ENCODE assay signal across 8 cellular contexts in genomic region chr6:37222125-37222967, GRCh38. TPM values are rescaled to one million over a fixed set of nuclear protein-coding genes. Genes with fewer than 3 reads are reported as not detected.
DNase-seq lines count a peak whose midpoint lies in the region; TF ChIP-seq lines count a peak whose summit lies in the region.

No MANE protein-coding gene starts in this region.

- H3K36me3 ChIP-seq in ES-I3 (ENCODE audit: insufficient read depth, low read length) (no peaks in the 10 kb centered on the region), Loucy (ENCODE audit: insufficient read depth, low read length) (peaks cover 4% of the 10 kb centered on the region; the same call in 1 of the 2 replicates), transverse colon (no peaks in the 10 kb centered on the region)

- H3K4me3 ChIP-seq in Loucy (ENCODE audit: low read length, poor library complexity, severe bottlenecking) (peak overlapping the region; percentile 68), transverse colon (peak overlapping the region; percentile 40 to 78 (median 50))

- H3K4me1 ChIP-seq in ES-I3 (ENCODE audit: insufficient read depth, low read length), result peaks cover 3% of the 10 kb centered on the region; the same call in 1 of the 2 replicates
- H3K4me1 ChIP-seq in H9 (ENCODE audit: insufficient read depth, low read length), result no peaks in the 10 kb centered on the region
- H3K4me1 ChIP-seq in Loucy (ENCODE audit: insufficient read depth, low read length, poor library complexity, severe bottlenecking), result peaks cover 6% of the 10 kb centered on the region
- H3K4me1 ChIP-seq in transverse colon, result peaks cover 0 to 15% (median 10%) of the 10 kb centered on the region in 4 donors

- no peak overlapping the region for H3K56ac ChIP-seq in H9 (ENCODE audit: insufficient read length, low read depth, low read length)

- no peak overlapping the region for H2BK12ac ChIP-seq in H9 (ENCODE audit: insufficient read length, low read depth, low read length)

- H3K79me1 ChIP-seq in H9 (ENCODE audit: insufficient read depth, low read depth, low read length, poor library complexity, severe bottlenecking), result no peaks in the 10 kb centered on the region

- H3K9ac ChIP-seq in ES-I3 (ENCODE audit: low read depth, low read length), result peak overlapping the region; percentile 59
- peak overlapping the region; percentile 41 for H3K9ac ChIP-seq in H9 (ENCODE audit: extremely low read depth, insufficient read length, low read length)
- H3K9ac ChIP-seq in Loucy (ENCODE audit: low read depth, low read length, poor library complexity, severe bottlenecking), result peak overlapping the region; percentile 40

- H3K9me3 ChIP-seq in ES-I3 (ENCODE audit: control insufficient read depth, insufficient read depth, low read length) (no peaks in the 10 kb centered on the region), H9 (ENCODE audit: control insufficient read depth, low read depth, low read length) (no peaks in the 10 kb centered on the region), Loucy (ENCODE audit: insufficient read depth, low read depth, low read length) (no peaks in the 10 kb centered on the region), transverse colon (no peaks in the 10 kb centered on the region)

- H3K14ac ChIP-seq in H9 (ENCODE audit: insufficient read depth, low read length), result no peak overlapping the region

- peak overlapping the region; percentile 79 to 90 for H3K4me3 Mint-ChIP-seq in H9
- H3K4me3 Mint-ChIP-seq in activated naive CD4-positive, alpha-beta T cell treated with anti-CD3 and anti-CD28 coated beads, Interleukin-2, amount 10 ng/mL, durations not matched to agents 7 days and 5 days, result peak overlapping the region; percentile 76

- H3K4ac ChIP-seq in H9 (ENCODE audit: low read depth, low read length), result no peak overlapping the region

- H4K91ac ChIP-seq in H9 (ENCODE audit: insufficient read length, low read depth, low read length), result no peak overlapping the region

- H3K36me3 Mint-ChIP-seq in H9 (ENCODE audit: insufficient read depth in 1 of 3, low read depth in 3 of 3), result no peaks in the 10 kb centered on the region
- H3K36me3 Mint-ChIP-seq in activated naive CD4-positive, alpha-beta T cell treated with anti-CD3 and anti-CD28 coated beads, Interleukin-2, amount 10 ng/mL, durations not matched to agents 7 days and 5 days, result peaks cover 3% of the 10 kb centered on the region

- CTCF ChIA-PET in activated naive CD4-positive, alpha-beta T cell treated with anti-CD3 and anti-CD28 coated beads, Interleukin-2, amount 10 ng/mL, durations not matched to agents 7 days and 5 days (lab: Charles Lee), result interaction anchor here (0.7 to 4.7 kb wide), 12 partner anchors 10 to 205 kb away, joined by 3 to 18 read pairs (median 4); no protein-coding TSS in a partner anchor

- H2BK5ac ChIP-seq in H9 (ENCODE audit: insufficient read length, low read length), result no peak overlapping the region

- H3F3A ChIP-seq in Loucy (ENCODE audit: low read depth), result no peaks in the 10 kb centered on the region

- TF ChIP-seq POLR2A in transverse colon (IDR thresholded peaks at IDR 0.05), result no peak

- H3K9me3 Mint-ChIP-seq in H9, result no peaks in the 10 kb centered on the region
- no peaks in the 10 kb centered on the region for H3K9me3 Mint-ChIP-seq in activated naive CD4-positive, alpha-beta T cell treated with anti-CD3 and anti-CD28 coated beads, Interleukin-2, amount 10 ng/mL, durations not matched to agents 7 days and 5 days

- H3K27me3 ChIP-seq in H9 (ENCODE audit: insufficient read depth, low read length), result no peaks in the 10 kb centered on the region
- no peaks in the 10 kb centered on the region for H3K27me3 ChIP-seq in Loucy (ENCODE audit: insufficient read depth, low read length, poor library complexity, severe bottlenecking)
- no peaks in the 10 kb centered on the region for H3K27me3 ChIP-seq in transverse colon

- peaks cover 3% of the 10 kb centered on the region for H3K23me2 ChIP-seq in H9 (ENCODE audit: insufficient read length, low read depth, low read length, poor library complexity, severe bottlenecking)

- no peak overlapping the region for H4K5ac ChIP-seq in H9 (ENCODE audit: insufficient read length, low read depth, low read length)

- peak overlapping the region; percentile 88 to 96 (median 92) for H3K27ac Mint-ChIP-seq in H9
- H3K27ac Mint-ChIP-seq in activated naive CD4-positive, alpha-beta T cell treated with anti-CD3 and anti-CD28 coated beads, Interleukin-2, amount 10 ng/mL, durations not matched to agents 7 days and 5 days, result peak overlapping the region; percentile 77

- no peak for TF ChIP-seq EP300 in transverse colon (IDR thresholded peaks at IDR 0.05; ENCODE audit: low read depth)

- intact Hi-C loops in transverse colon (cut with DNase I; ENCODE audit: low total_unique reads), result no loop called here

- H2BK120ac ChIP-seq in H9 (ENCODE audit: low read depth, low read length, poor library complexity, severe bottlenecking), result no peak overlapping the region

- H2AK5ac ChIP-seq in H9 (ENCODE audit: insufficient read length, low read length), result no peak overlapping the region

- H4K20me1 ChIP-seq in H9 (ENCODE audit: control insufficient read depth, insufficient read depth, insufficient read length) (no peaks in the 10 kb centered on the region), Loucy (ENCODE audit: insufficient read depth, low read length, poor library complexity, severe bottlenecking) (no peaks in the 10 kb centered on the region)

- H3K9me2 ChIP-seq in Loucy (replicated peaks; ENCODE audit: low read depth, low read length), result no peaks in the 10 kb centered on the region

- H3K79me2 ChIP-seq in H9 (ENCODE audit: insufficient read depth, low read length), result no peaks in the 10 kb centered on the region
- no peaks in the 10 kb centered on the region for H3K79me2 ChIP-seq in Loucy (ENCODE audit: insufficient read depth, low read length)

- in situ Hi-C loops in transverse colon (cut with MboI; ENCODE audit: low pct_ligation_motif_present in 1 of 4, low pct_unique_long_range_greater_than_20kb in 1 of 4, low sequenced_read_pairs in 3 of 4), result loop anchor here in 3 of 4 donors (25.0 kb wide), 2 partner anchors 335 to 460 kb away; partner anchors contain the start of gene C6orf89 (in 3 of the 3)

- no peak overlapping the region for H2BK20ac ChIP-seq in H9 (ENCODE audit: low read depth, low read length, poor library complexity, severe bottlenecking)

- DNase-seq in H9, result peak; percentile 98
- peak; percentile 19 for DNase-seq in SIG-M5 (lab: John Stamatoyannopoulos, UW)
- peak; percentile 88 for DNase-seq in activated naive CD4-positive, alpha-beta T cell treated with anti-CD3 and anti-CD28 coated beads, Interleukin-2, amount 10 ng/mL, durations not matched to agents 7 days and 5 days
- DNase-seq in glomerular visceral epithelial cell (ENCODE audit: extremely low spot score), result peak; percentile 96
- peak in 33 of 56 donors; percentile 1 to 70 (median 22) for DNase-seq in nucleus accumbens (lab: John Stamatoyannopoulos, UW)
- peak; percentile 81 for DNase-seq in transverse colon

- H3K4me2 ChIP-seq in H9 (ENCODE audit: insufficient read depth, insufficient read length, low read length) (peak overlapping the region; percentile 77), Loucy (ENCODE audit: low read depth, low read length, poor library complexity, severe bottlenecking) (peak overlapping the region; percentile 57)

- TF ChIP-seq CTCF in H9 (conservative IDR thresholded peaks at IDR 0.05) (no peak), Loucy (conservative IDR thresholded peaks at IDR 0.05; ENCODE audit: low read length) (no peak), transverse colon (IDR thresholded peaks at IDR 0.05) (no peak)

- H3K23ac ChIP-seq in H9 (ENCODE audit: insufficient read length, low read depth, low read length), result no peak overlapping the region

- H3K27me3 Mint-ChIP-seq in H9 (ENCODE audit: low read depth), result no peaks in the 10 kb centered on the region
- H3K27me3 Mint-ChIP-seq in activated naive CD4-positive, alpha-beta T cell treated with anti-CD3 and anti-CD28 coated beads, Interleukin-2, amount 10 ng/mL, durations not matched to agents 7 days and 5 days, result no peaks in the 10 kb centered on the region

- peaks cover 12% of the 10 kb centered on the region in 2 experiments for H3K4me1 Mint-ChIP-seq in H9
- peaks cover 31% of the 10 kb centered on the region for H3K4me1 Mint-ChIP-seq in activated naive CD4-positive, alpha-beta T cell treated with anti-CD3 and anti-CD28 coated beads, Interleukin-2, amount 10 ng/mL, durations not matched to agents 7 days and 5 days

- no peak overlapping the region for H3K27ac ChIP-seq in H9 (ENCODE audit: insufficient read length, low read depth, low read length)
- H3K27ac ChIP-seq in transverse colon, result peak overlapping the region; percentile 58 to 72 (median 61)

- H2BK15ac ChIP-seq in H9 (ENCODE audit: low read depth, low read length), result no peak overlapping the region

- no CpG with 5 or more reads among the region's 39 CpGs for WGBS in H9 (ENCODE audit: extremely low coverage, insufficient read length, low lambda C conversion rate)
- WGBS in transverse colon (ENCODE audit: low coverage in 1 of 2), 2 donors, result 2% methylated on average over 39 of the region's 39 CpGs; no CpG with 5 or more reads in 1 of the 2 donors

- no peak overlapping the region for H3K18ac ChIP-seq in H9 (ENCODE audit: insufficient read length, low read depth, low read length)

- H3T11ph ChIP-seq in H9 (ENCODE audit: low read length), result no peak overlapping the region

- peak overlapping the region; percentile 45 for H2AFZ ChIP-seq in H9 (ENCODE audit: low read length)
- H2AFZ ChIP-seq in Loucy (ENCODE audit: low read length), result peak overlapping the region; percentile 73

- no peak overlapping the region for H4K8ac ChIP-seq in H9 (replicated peaks; ENCODE audit: insufficient read length, low read depth, low read length)

RNA-seq across cellular contexts. Expression of gene TBC1D22B, which starts 35.2 kb away (rescaled TPM):
- 12.9 and 14.3 TPM in 2 replicates for total RNA-seq in H9 (2021)
- total RNA-seq in transverse colon, result 10 to 100 TPM in 3 of 4 donors, 1 to 10 TPM in 1; 9.0 to 15.7 (median 12.6) TPM

RNA-seq across cellular contexts. Expression of gene TMEM217, which starts 35.6 kb away (rescaled TPM):
- 1.1 and 1.4 TPM in 2 replicates for total RNA-seq in H9 (2021)
- total RNA-seq in transverse colon, result 1 to 10 TPM in 2 of 4 donors, under 1 TPM in 1, not detected in 1; 0.41 to 1.4 (median 1.1) TPM

RNA-seq across cellular contexts. Expression of gene PIM1, which starts 52.4 kb away (rescaled TPM):
- total RNA-seq in H9 (2021), result 46.7 and 47.5 TPM in 2 replicates
- 100 to 1,000 TPM in 1 of 4 donors, 10 to 100 TPM in 2, 1 to 10 TPM in 1; 6.8 to 102 (median 24.0) TPM for total RNA-seq in transverse colon

Comparison
In these comparisons a context has a peak if more than half of its experiments do, and no peak if none do; other contexts are left out.
1. DNase-seq: peak in every context shown above with its lines; median percentile 98 in H9; 96 in glomerular visceral epithelial cell; 88 in activated naive CD4-positive, alpha-beta T cell treated with anti-CD3 and anti-CD28 coated beads, Interleukin-2, amount 10 ng/mL, durations not matched to agents 7 days and 5 days; 81 in transverse colon; 22 in nucleus accumbens; 19 in SIG-M5.